ENCODE assay signal across 18 cellular contexts in genomic region chr18:78957140-78957539, GRCh38. TPM values are rescaled to one million over a fixed set of nuclear protein-coding genes. Genes with fewer than 3 reads are reported as not detected.
A peak's percentile ranks its signal among the peaks of the same experiment; 100 is the strongest.
DNase-seq lines count a peak whose midpoint lies in the region; ATAC-seq and TF ChIP-seq lines count a peak whose summit lies in the region.
"Had no signal": no experiment of that assay in that cellular context is flagged by ENCODE, and none has a peak within 500 bp of the region (broad histone marks: within the 10 kb centered on the region; RNA-seq: fewer than 3 reads in every experiment).

No MANE protein-coding gene starts in this region.

- DNase-seq in BE2C (peak; percentile 14), HT1080 (ENCODE audit: low read depth) (peak; percentile 8), SK-MEL-5 (ENCODE audit: low read depth, low spot score) (peak; percentile 3), left lung (no peak), NCI-H446 (lab: John Stamatoyannopoulos, UW) (no peak), NCI-H2029 treated with DMSO at 0.1 percent for 48 hours (lab: John Stamatoyannopoulos, UW) (no peak)
- DNase-seq: Caco-2; CD4-positive, CD25-positive, alpha-beta regulatory T cell; CD8-positive, alpha-beta T cell; DMS153; DND-41; GOT3; HFFc6 had no signal

- H3K4me1 ChIP-seq in BE2C (no peaks in the 10 kb centered on the region), left lung (no peaks in the 10 kb centered on the region)
- H3K4me1 ChIP-seq: Caco-2, HAP-1 had no signal

- ATAC-seq in left lung, result no peak
- ATAC-seq: CD8-positive, alpha-beta T cell had no signal

- no peak overlapping the region for H3K27ac ChIP-seq in left lung
- H3K27ac ChIP-seq: BLaER1, C4-2B had no signal

- in situ Hi-C loops in SK-MEL-5 (cut with HindIII; ENCODE audit: low pct_unique_long_range_greater_than_20kb, low sequenced_read_pairs), result no loop called here

- TF ChIP-seq CTCF in BE2C (IDR thresholded peaks at IDR 0.05; ENCODE audit: low read depth, low read length) (no peak), left lung (IDR thresholded peaks at IDR 0.05) (no peak)

- intact Hi-C loops in left lung (cut with DNase I), result no loop called here

- H3K9me3 ChIP-seq in BE2C (no peaks in the 10 kb centered on the region), left lung (no peaks in the 10 kb centered on the region)
- H3K9me3 ChIP-seq: Caco-2, HAP-1 had no signal

- no peak overlapping the region for H3K4me3 ChIP-seq in BE2C (ENCODE audit: low read depth, low read length)
- H3K4me3 ChIP-seq in left lung, result no peak overlapping the region
- H3K4me3 ChIP-seq: BLaER1, HAP-1 had no signal

- H3K36me3 ChIP-seq in BE2C, result no peaks in the 10 kb centered on the region
- no peaks in the 10 kb centered on the region for H3K36me3 ChIP-seq in left lung
- H3K36me3 ChIP-seq: BLaER1, HAP-1 had no signal

- H3K27me3 ChIP-seq in BE2C (no peaks in the 10 kb centered on the region), left lung (no peaks in the 10 kb centered on the region)
- H3K27me3 ChIP-seq: BLaER1 had no signal

RNA-seq across cellular contexts. Expression of gene SALL3, which starts 22.5 kb away (rescaled TPM):
- polyA plus RNA-seq in BE2C (2012; ENCODE audit: insufficient read depth, insufficient read length, low read depth), result not detected
- not detected in 2 replicates for total RNA-seq in HT1080 (2014; rRNA removed; shearing (Covaris generic))
- polyA plus RNA-seq in HT1080 (2015; cell fraction: cytosol; rRNA removed), result 0.06 and 0.10 TPM in 2 replicates
- polyA plus RNA-seq in HT1080 (2015; cell fraction: nucleus; rRNA removed), result 0.19 and 0.44 TPM in 2 replicates
- total RNA-seq in SK-MEL-5 (2014; rRNA removed; shearing (Covaris generic)), result not detected in 2 replicates
- polyA plus RNA-seq in SK-MEL-5 (2015; cell fraction: cytosol; rRNA removed), result not detected in 2 replicates
- not detected in 2 replicates for polyA plus RNA-seq in SK-MEL-5 (2015; cell fraction: nucleus; rRNA removed)
- not detected for total RNA-seq in left lung
- total RNA-seq: A172; A673; Caco-2; CD4-positive, CD25-positive, alpha-beta regulatory T cell; CD8-positive, alpha-beta T cell; HFFc6 had no signal
- polyA plus RNA-seq: CD4-positive, CD25-positive, alpha-beta regulatory T cell had no signal

Comparison
In these comparisons a context has a peak if more than half of its experiments do, and no peak if none do; other contexts are left out.
1. DNase-seq: peak in BE2C (single experiment), HT1080 (single experiment) and SK-MEL-5 (single experiment); none in left lung (0 of 2), NCI-H446 (0 of 2) and NCI-H2029 treated with DMSO at 0.1 percent for 48 hours (single experiment).